Comparison of ENCODE assay signal across 35 cellular contexts in genomic region chr4:161663844-161664243, GRCh38.
"Had no signal": no experiment of that assay in that cellular context is flagged by ENCODE, and none has a peak within 500 bp of the region (broad histone marks: within the 10 kb centered on the region; RNA-seq: fewer than 3 reads in every experiment).

No MANE protein-coding gene starts in this region.

- ATAC-seq: activated naive CD4-positive, alpha-beta T cell treated with anti-CD3 and anti-CD28 coated beads, Interleukin-2, amount 50 U/mL, for 72 hours; activated T-cell treated with anti-CD3 and anti-CD28 coated beads, Interleukin-2, amount 50 U/mL, for 4 hours; body of pancreas; Panc1 had no signal

- H3K4me3 ChIP-seq: adrenal gland, body of pancreas, MG63, SJSA1 had no signal

- H3K4me3 Mint-ChIP-seq: activated B cell treated with CpG ODN at 0.5 μM for 24 hours; activated CD4-positive, alpha-beta memory T cell treated with anti-CD3 and anti-CD28 coated beads for 36 hours; activated naive CD4-positive, alpha-beta T cell treated with anti-CD3 and anti-CD28 coated beads for 36 hours; activated T-cell treated with anti-CD3 and anti-CD28 coated beads, Interleukin-2, amount 50 U/mL, for 4 hours; activated T-helper 1 cell treated with anti-CD3 and anti-CD28 coated beads, Interleukin-12 subunit alpha, Interleukin-12 subunit beta, Interleukin-2, Interleukin-4 antibody, amounts not matched to agents 30 ng/mL and 10 ng/mL and 1 ng/mL, durations not matched to agents 14 hours and 24 hours and 36 hours; T-helper 1 cell treated with Interleukin-12 subunit alpha and Interleukin-12 subunit beta and Interleukin-4 antibody, amounts not matched to agents 30 μg/mL and 1 μg/mL, for 36 hours; T-helper 2 cell treated with Interferon-gamma antibody and Interleukin-4, amounts not matched to agents 5 μg/mL and 100 μg/mL, for 36 hours had no signal

- DNase-seq: activated B cell treated with CpG ODN at 0.5 μM for 24 hours; activated CD4-positive, alpha-beta memory T cell treated with anti-CD3 and anti-CD28 coated beads for 36 hours; activated CD4-positive, alpha-beta T cell treated with anti-CD3 and anti-CD28 coated beads for 4 hours; activated CD4-positive, alpha-beta T cell treated with anti-CD3 and anti-CD28 coated beads, Interleukin-2, amount 50 U/mL, for 1 hour; activated CD4-positive, CD25-positive, alpha-beta regulatory T cell treated with anti-CD3 and anti-CD28 coated beads, Interleukin-2, amount 50 U/mL, for 72 hours; activated CD8-positive, alpha-beta memory T cell treated with anti-CD3 and anti-CD28 coated beads, Interleukin-2, amount 50 U/mL, for 4 hours; activated gamma-delta T cell treated with Interleukin-2 at 50 U/mL for 16 hours; activated naive CD4-positive, alpha-beta T cell treated with anti-CD3 and anti-CD28 coated beads for 36 hours; activated T-cell treated with anti-CD3 and anti-CD28 coated beads for 4 hours; activated T-cell treated with anti-CD3 and anti-CD28 coated beads, Interleukin-2, amount 50 U/mL, for 4 hours; adrenal gland; body of pancreas; central memory CD4-positive, alpha-beta T cell; Kasumi-1; KG1; MG63; NCI-H1048; NCI-H1105 treated with DMSO at 0.1 percent for 48 hours; NCI-H1436; NCI-H1694; NCI-H1930; NCI-H2081 treated with DMSO at 0.1 percent for 48 hours; NCI-H510A; NCI-H526; NCI-H748 treated with DMSO at 0.1 percent for 48 hours; OCI-M1; RPMI8226; SHP77 treated with DMSO at 0.1 percent for 48 hours; SK-N-SH had no signal

- H3K9me3 ChIP-seq: adrenal gland, body of pancreas, MG63, SJSA1, SK-N-SH had no signal

- H3K27ac Mint-ChIP-seq: activated B cell treated with CpG ODN at 0.5 μM for 24 hours; activated CD4-positive, alpha-beta memory T cell treated with anti-CD3 and anti-CD28 coated beads for 36 hours; activated naive CD4-positive, alpha-beta T cell treated with anti-CD3 and anti-CD28 coated beads for 36 hours; activated naive CD4-positive, alpha-beta T cell treated with anti-CD3 and anti-CD28 coated beads, Interleukin-2, amount 50 U/mL, for 72 hours; activated T-helper 1 cell treated with anti-CD3 and anti-CD28 coated beads, Interleukin-12 subunit alpha, Interleukin-12 subunit beta, Interleukin-2, Interleukin-4 antibody, amounts not matched to agents 30 ng/mL and 10 ng/mL and 1 ng/mL, durations not matched to agents 14 hours and 24 hours and 36 hours; T-helper 1 cell treated with Interleukin-12 subunit alpha and Interleukin-12 subunit beta and Interleukin-4 antibody, amounts not matched to agents 30 μg/mL and 1 μg/mL, for 36 hours; T-helper 2 cell treated with Interferon-gamma antibody and Interleukin-4, amounts not matched to agents 5 μg/mL and 100 μg/mL, for 36 hours had no signal

- H3K4me1 Mint-ChIP-seq: activated B cell treated with CpG ODN at 0.5 μM for 24 hours had no signal

- H3K9ac ChIP-seq: SK-N-SH had no signal

- H3K4me1 ChIP-seq: adrenal gland, body of pancreas, SJSA1 had no signal

- H3K4me2 ChIP-seq: SK-N-SH had no signal

- H3K27me3 ChIP-seq: adrenal gland, body of pancreas, MG63, SJSA1 had no signal

- H3K9me3 Mint-ChIP-seq: T-helper 1 cell treated with Interleukin-12 subunit alpha and Interleukin-12 subunit beta and Interleukin-4 antibody, amounts not matched to agents 30 μg/mL and 1 μg/mL, for 36 hours had no signal

- H3K36me3 Mint-ChIP-seq: activated CD4-positive, alpha-beta memory T cell treated with anti-CD3 and anti-CD28 coated beads for 36 hours; activated naive CD4-positive, alpha-beta T cell treated with anti-CD3 and anti-CD28 coated beads, Interleukin-2, amount 50 U/mL, for 72 hours had no signal

- H3K27me3 Mint-ChIP-seq: activated B cell treated with CpG ODN at 0.5 μM for 24 hours; activated CD4-positive, alpha-beta memory T cell treated with anti-CD3 and anti-CD28 coated beads for 36 hours had no signal

- H3K36me3 ChIP-seq: adrenal gland, MG63, SJSA1 had no signal

- H3K27ac ChIP-seq: adrenal gland, body of pancreas, SJSA1 had no signal
